In genomic region chr21:46245213-46245915, GRCh38 we compare ENCODE assay signal across 2 cellular contexts.
TF ChIP-seq lines count a peak whose summit lies in the region.

No MANE protein-coding gene starts in this region.

TF ChIP-seq in HepG2, 621 proteins besides CTCF, POLR2A, EP300 and RAD21:
- TF ChIP-seq, protein P1, sequence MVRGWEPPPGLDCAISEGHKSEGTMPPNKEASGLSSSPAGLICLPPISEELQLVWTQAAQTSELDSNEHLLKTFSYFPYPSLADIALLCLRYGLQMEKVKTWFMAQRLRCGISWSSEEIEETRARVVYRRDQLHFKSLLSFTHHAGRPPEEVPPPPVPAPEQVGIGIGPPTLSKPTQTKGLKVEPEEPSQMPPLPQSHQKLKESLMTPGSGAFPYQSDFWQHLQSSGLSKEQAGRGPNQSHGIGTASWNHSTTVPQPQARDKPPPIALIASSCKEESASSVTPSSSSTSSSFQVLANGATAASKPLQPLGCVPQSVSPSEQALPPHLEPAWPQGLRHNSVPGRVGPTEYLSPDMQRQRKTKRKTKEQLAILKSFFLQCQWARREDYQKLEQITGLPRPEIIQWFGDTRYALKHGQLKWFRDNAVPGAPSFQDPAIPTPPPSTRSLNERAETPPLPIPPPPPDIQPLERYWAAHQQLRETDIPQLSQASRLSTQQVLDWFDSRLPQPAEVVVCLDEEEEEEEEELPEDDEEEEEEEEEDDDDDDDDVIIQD (CRISPR knock-in tag; IDR thresholded peaks at IDR 0.05; ENCODE audit: low read depth), result no peak
- no peak for TF ChIP-seq ZNF567 (CRISPR knock-in tag; IDR thresholded peaks at IDR 0.05; ENCODE audit: borderline replicate concordance)
- TF ChIP-seq RBM22 (optimal IDR thresholded peaks at IDR 0.05; ENCODE audit: low read length), result peak; percentile 29

TF ChIP-seq in K562, 482 proteins besides CTCF, POLR2A, EP300 and RAD21:
- TF ChIP-seq ZNF121 (CRISPR knock-in tag; conservative IDR thresholded peaks at IDR 0.05) (peak; percentile 58; the same call in 1 of the 2 replicates), CREB1 (IDR thresholded peaks at IDR 0.05) (no peak), CREB1 (CRISPR knock-in tag; IDR thresholded peaks at IDR 0.05) (no peak)
